In the genomic region with DNA sequence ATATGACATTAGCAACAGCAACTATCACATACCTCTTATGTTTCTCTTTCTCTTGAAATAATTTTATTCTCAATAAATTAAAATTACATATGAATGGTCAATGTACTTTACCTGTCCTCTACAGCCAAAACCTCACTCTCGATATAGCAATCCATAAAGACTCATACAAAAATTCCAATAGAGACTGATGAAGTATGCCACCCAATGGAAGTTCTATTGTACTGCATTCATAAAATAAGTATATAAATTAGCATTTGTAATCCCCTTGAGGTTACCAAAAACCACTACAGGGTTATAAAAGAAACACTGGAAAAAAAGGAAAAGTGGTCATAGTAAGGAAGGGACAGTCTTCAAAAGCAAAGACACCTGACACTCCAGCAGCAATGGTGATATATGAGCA, we compare ENCODE assay signal across 10 cellular contexts. TPM values are rescaled to one million over a fixed set of nuclear protein-coding genes. Genes with fewer than 3 reads are reported as not detected.
DNase-seq lines count a peak whose midpoint lies in the region; ATAC-seq and TF ChIP-seq lines count a peak whose summit lies in the region.
"Had no signal": no experiment of that assay in that cellular context is flagged by ENCODE, and none has a peak within 500 bp of the region (broad histone marks: within the 10 kb centered on the region; RNA-seq: fewer than 3 reads in every experiment).

No MANE protein-coding gene starts in this region.

- H3K9me3 ChIP-seq in heart left ventricle (no peaks in the 10 kb centered on the region), gastroesophageal sphincter (no peaks in the 10 kb centered on the region), transverse colon (no peaks in the 10 kb centered on the region)

- DNase-seq in heart left ventricle = no peak
- no peak for DNase-seq in left cardiac atrium
- DNase-seq in SK-MEL-5 (ENCODE audit: low read depth, low spot score) = peak; percentile 48
- DNase-seq in transverse colon = no peak
- no peak for DNase-seq in stimulated activated CD4-positive, alpha-beta T cell treated with anti-CD3 and anti-CD28 coated beads, Interleukin-4, amount 100 ng/mL, for 4 hours
- DNase-seq: cortex of kidney had no signal

- TF ChIP-seq EP300 in gastroesophageal sphincter (IDR thresholded peaks at IDR 0.05) (no peak), transverse colon (IDR thresholded peaks at IDR 0.05; ENCODE audit: low read depth) (no peak)

- 37 to 59% (median 44%) methylated on average over 1 of the region's 1 CpG for WGBS in heart left ventricle, 4 donors
- WGBS in gastroesophageal sphincter (ENCODE audit: low coverage in 1 of 2), 2 donors = 0 to 50% methylated on average over 1 of the region's 1 CpG
- WGBS in transverse colon (ENCODE audit: low coverage in 1 of 2), 2 donors = 0 to 31% methylated on average over 1 of the region's 1 CpG

- no peak for ATAC-seq in heart left ventricle
- no peak for ATAC-seq in left cardiac atrium
- no peak for ATAC-seq in gastroesophageal sphincter
- ATAC-seq in HG03520 (IDR thresholded peaks at IDR 0.05; ENCODE audit: unreplicated experiment) = no peak
- ATAC-seq in GM18868 (IDR thresholded peaks at IDR 0.05; ENCODE audit: unreplicated experiment) = no peak
- ATAC-seq: activated CD4-positive, CD25-positive, alpha-beta regulatory T cell treated with anti-CD3 and anti-CD28 coated beads, Interleukin-2, amount 50 U/mL, for 24 hours had no signal

- in situ Hi-C loops in SK-MEL-5 (cut with HindIII; ENCODE audit: low pct_unique_long_range_greater_than_20kb, low sequenced_read_pairs) = no loop called here
- in situ Hi-C loops in transverse colon (cut with MboI; ENCODE audit: low pct_ligation_motif_present in 1 of 4, low pct_unique_long_range_greater_than_20kb in 1 of 4, low sequenced_read_pairs in 3 of 4) = no loop called here

- no peak overlapping the region for H3K4me3 ChIP-seq in heart left ventricle
- H3K4me3 ChIP-seq in gastroesophageal sphincter = no peak overlapping the region
- no peak overlapping the region for H3K4me3 ChIP-seq in transverse colon

- H3K36me3 ChIP-seq in heart left ventricle (peaks cover 0 to 47% (median 9%) of the 10 kb centered on the region in 9 donors), gastroesophageal sphincter (peaks cover 0 to 33% of the 10 kb centered on the region in 2 donors), transverse colon (no peaks in the 10 kb centered on the region)

- H3K27me3 ChIP-seq in heart left ventricle (peaks cover 0 to 15% (median 0%) of the 10 kb centered on the region in 9 donors), gastroesophageal sphincter (no peaks in the 10 kb centered on the region), transverse colon (no peaks in the 10 kb centered on the region)

- H3K27ac ChIP-seq in heart left ventricle = no peak overlapping the region
- no peak overlapping the region for H3K27ac ChIP-seq in gastroesophageal sphincter
- H3K27ac ChIP-seq in transverse colon = no peak overlapping the region

- intact Hi-C loops in heart left ventricle (cut with DNase I) = loop anchor here in 8 of 10 donors (5.0 to 10.0 kb wide), 4 partner anchors 48 to 61 kb away; partner anchors contain the start of gene RIPPLY1 (in 1 of the 8)
- intact Hi-C loops in left cardiac atrium (cut with DNase I) = loop anchor here (5.0 to 10.0 kb wide), 2 partner anchors 56 to 58 kb away; no protein-coding TSS in a partner anchor
- intact Hi-C loops in transverse colon (cut with DNase I; ENCODE audit: low total_unique reads) = no loop called here

- TF ChIP-seq CTCF in heart left ventricle (IDR thresholded peaks at IDR 0.05) = peak in 11 of 12 donors; percentile 15 to 45 (median 29)
- TF ChIP-seq CTCF in gastroesophageal sphincter (IDR thresholded peaks at IDR 0.05) = peak in 3 of 4 experiments; percentile 11 to 39 (median 31)
- TF ChIP-seq CTCF in transverse colon (IDR thresholded peaks at IDR 0.05) = peak; percentile 17 to 42 (median 29)

- no peaks in the 10 kb centered on the region for H3K4me1 ChIP-seq in heart left ventricle
- no peaks in the 10 kb centered on the region for H3K4me1 ChIP-seq in gastroesophageal sphincter
- no peaks in the 10 kb centered on the region for H3K4me1 ChIP-seq in transverse colon

- TF ChIP-seq POLR2A in heart left ventricle (IDR thresholded peaks at IDR 0.05) (no peak), gastroesophageal sphincter (IDR thresholded peaks at IDR 0.05) (no peak), transverse colon (IDR thresholded peaks at IDR 0.05) (no peak)

RNA-seq across cellular contexts. Expression of gene CLDN2, which starts 32.8 kb away (rescaled TPM):
- total RNA-seq in heart left ventricle (not detected), left cardiac atrium (under 1 TPM; 0.10 to 0.18 TPM), gastroesophageal sphincter (not detected), transverse colon (under 1 TPM in 2 of 4 donors, not detected in 2; 0.16 to 0.27 TPM)
- not detected for polyA plus RNA-seq in heart left ventricle
- total RNA-seq in SK-MEL-5 (2014; rRNA removed; shearing (Covaris generic)) = not detected in 2 replicates
- not detected in 2 replicates for polyA plus RNA-seq in SK-MEL-5 (2015; cell fraction: cytosol; rRNA removed)
- not detected in 2 replicates for polyA plus RNA-seq in SK-MEL-5 (2015; cell fraction: nucleus; rRNA removed)

RNA-seq across cellular contexts. Expression of gene MORC4, which starts 47.0 kb away (rescaled TPM):
- total RNA-seq in heart left ventricle (1 to 10 TPM; 1.7 to 6.5 (median 2.8) TPM), left cardiac atrium (1 to 10 TPM; 5.3 to 6.6 TPM), gastroesophageal sphincter (10 to 100 TPM; 10.7 to 19.5 (median 15.4) TPM), transverse colon (10 to 100 TPM in 1 of 4 donors, 1 to 10 TPM in 3; 6.3 to 19.1 (median 8.9) TPM)
- 1 to 10 TPM; 1.0 to 4.0 TPM for polyA plus RNA-seq in heart left ventricle
- 11.7 and 13.7 TPM in 2 replicates for total RNA-seq in SK-MEL-5 (2014; rRNA removed; shearing (Covaris generic))
- polyA plus RNA-seq in SK-MEL-5 (2015; cell fraction: cytosol; rRNA removed) = 11.7 and 16.3 TPM in 2 replicates
- polyA plus RNA-seq in SK-MEL-5 (2015; cell fraction: nucleus; rRNA removed) = 13.6 and 17.9 TPM in 2 replicates

RNA-seq across cellular contexts. Expression of gene RIPPLY1, which starts 49.8 kb away (rescaled TPM):
- not detected for total RNA-seq in heart left ventricle
- under 1 TPM in 1 of 2 donors, not detected in 1; 0.10 TPM for polyA plus RNA-seq in heart left ventricle
- total RNA-seq in left cardiac atrium = not detected
- total RNA-seq in SK-MEL-5 (2014; rRNA removed; shearing (Covaris generic)) = not detected in 2 replicates
- not detected in 2 replicates for polyA plus RNA-seq in SK-MEL-5 (2015; cell fraction: cytosol; rRNA removed)
- polyA plus RNA-seq in SK-MEL-5 (2015; cell fraction: nucleus; rRNA removed) = not detected in 2 replicates
- not detected for total RNA-seq in gastroesophageal sphincter
- total RNA-seq in transverse colon = not detected
